Comparison of ENCODE assay signal across 11 cellular contexts in the genomic region with DNA sequence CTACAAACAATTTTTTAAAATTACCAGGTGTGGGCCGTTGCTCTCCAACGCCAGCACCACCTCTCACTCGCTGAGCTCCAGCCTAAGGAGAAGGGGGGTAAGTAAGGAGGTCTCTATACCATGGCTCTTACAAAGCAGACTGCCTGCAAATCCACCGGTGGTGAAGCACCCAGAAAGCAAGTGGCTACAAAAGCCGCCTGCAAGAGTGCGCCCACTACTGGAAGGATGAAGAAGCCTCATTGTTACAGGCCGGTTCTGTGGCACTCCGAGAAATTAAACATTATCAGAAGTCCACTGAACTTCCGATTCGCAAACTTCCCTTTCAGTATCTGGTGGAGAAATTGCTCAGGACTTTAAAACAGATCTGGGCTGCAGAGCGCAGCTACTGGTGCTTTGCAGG. TPM values are rescaled to one million over a fixed set of nuclear protein-coding genes. Genes with fewer than 3 reads are reported as not detected.
DNase-seq lines count a peak whose midpoint lies in the region; ATAC-seq, FAIRE-seq and TF ChIP-seq lines count a peak whose summit lies in the region.
"Had no signal": no experiment of that assay in that cellular context is flagged by ENCODE, and none has a peak within 500 bp of the region (broad histone marks: within the 10 kb centered on the region; RNA-seq: fewer than 3 reads in every experiment).

No MANE protein-coding gene starts in this region.

- H3K27me3 ChIP-seq in DOHH2 (ENCODE audit: control insufficient read depth, low read length) (no peaks in the 10 kb centered on the region), WERI-Rb-1 (ENCODE audit: insufficient read depth, low read depth, severe bottlenecking) (no peaks in the 10 kb centered on the region), keratinocyte (ENCODE audit: control insufficient read depth, extremely low read depth, insufficient read depth, low read length) (no peaks in the 10 kb centered on the region), upper lobe of left lung (no peaks in the 10 kb centered on the region)

- no peaks in the 10 kb centered on the region for H3K36me3 ChIP-seq in DOHH2 (ENCODE audit: control insufficient read depth, low read length)
- no peaks in the 10 kb centered on the region for H3K36me3 ChIP-seq in WERI-Rb-1
- no peaks in the 10 kb centered on the region for H3K36me3 ChIP-seq in keratinocyte (ENCODE audit: control insufficient read depth in 2 of 2, extremely low read depth in 1 of 2, insufficient read depth in 2 of 2, low read length in 2 of 2)
- H3K36me3 ChIP-seq in upper lobe of left lung = no peaks in the 10 kb centered on the region

- no peak for ATAC-seq in HG02798 (IDR thresholded peaks at IDR 0.05; ENCODE audit: poor library complexity, unreplicated experiment)
- no peak for ATAC-seq in HG03175 (IDR thresholded peaks at IDR 0.05; ENCODE audit: unreplicated experiment)
- no peak for ATAC-seq in upper lobe of left lung (ENCODE audit: low FRiP score in 2 of 2)

- H3K9me3 ChIP-seq in DOHH2 (ENCODE audit: control insufficient read depth, insufficient read depth, low read length) (no peaks in the 10 kb centered on the region; the same call in 1 of the 2 replicates), WERI-Rb-1 (ENCODE audit: severe bottlenecking) (no peaks in the 10 kb centered on the region), keratinocyte (ENCODE audit: control insufficient read depth, low read depth, low read length) (no peaks in the 10 kb centered on the region), upper lobe of left lung (no peaks in the 10 kb centered on the region)

- dilution Hi-C loops in keratinocyte (cut with MboI; ENCODE audit: extremely low pct_ligation_motif_present, low sequenced_read_pairs) = no loop called here

- CTCF ChIA-PET in HEK293T (lab: Yijun Ruan, JAX) = no interaction called here

- H3K79me2 ChIP-seq in DOHH2 (ENCODE audit: control insufficient read depth, low read length) = no peaks in the 10 kb centered on the region
- H3K79me2 ChIP-seq in keratinocyte (ENCODE audit: control insufficient read depth, insufficient read depth, low read length) = no peaks in the 10 kb centered on the region

- H3K4me3 ChIP-seq in DOHH2 (ENCODE audit: low read length) = no peak overlapping the region
- H3K4me3 ChIP-seq in WERI-Rb-1 (ENCODE audit: low read depth, low read length) = no peak overlapping the region
- no peak overlapping the region for H3K4me3 ChIP-seq in keratinocyte (ENCODE audit: control insufficient read depth in 2 of 3, extremely low read depth in 1 of 3, insufficient read depth in 2 of 3, low read depth in 1 of 3, low read length in 3 of 3)
- no peak overlapping the region for H3K4me3 ChIP-seq in upper lobe of left lung
- H3K4me3 ChIP-seq: SK-N-MC had no signal

- no peak overlapping the region for H2AFZ ChIP-seq in keratinocyte (ENCODE audit: control insufficient read depth, low read length)

- H4K20me1 ChIP-seq in DOHH2 (ENCODE audit: control insufficient read depth, insufficient read depth, low read depth, low read length) = no peaks in the 10 kb centered on the region
- H4K20me1 ChIP-seq in keratinocyte (ENCODE audit: control insufficient read depth, extremely low read depth, insufficient read depth, low read length) = no peaks in the 10 kb centered on the region

- no peak for TF ChIP-seq POLR2A in upper lobe of left lung (IDR thresholded peaks at IDR 0.05)

- DNase-seq in HEK293T (ENCODE audit: extremely low spot score) = peak; percentile 17
- DNase-seq in WERI-Rb-1 = no peak
- no peak for DNase-seq in keratinocyte (ENCODE audit: low read depth, low spot score)
- DNase-seq in COR-L47 (lab: John Stamatoyannopoulos, UW) = no peak
- no peak for DNase-seq in upper lobe of left lung
- DNase-seq: NCI-H1048 had no signal

- H3K4me2 ChIP-seq in DOHH2 (ENCODE audit: low read length) (no peak overlapping the region), keratinocyte (ENCODE audit: control insufficient read depth, extremely low read depth, insufficient read depth, low read depth, low read length) (no peak overlapping the region)

- H3K9me2 ChIP-seq in DOHH2 (replicated peaks; ENCODE audit: control insufficient read depth, low read length) = no peaks in the 10 kb centered on the region

- POLR2A ChIA-PET in HEK293T (lab: Yijun Ruan, JAX) = no interaction called here

- H3K27ac ChIP-seq in DOHH2 (ENCODE audit: low read depth, low read length) = no peak overlapping the region
- no peak overlapping the region for H3K27ac ChIP-seq in WERI-Rb-1
- H3K27ac ChIP-seq in keratinocyte (ENCODE audit: control insufficient read depth, insufficient read depth, low read length) = no peak overlapping the region
- no peak overlapping the region for H3K27ac ChIP-seq in upper lobe of left lung
- H3K27ac ChIP-seq: SK-N-MC had no signal

- H3K9ac ChIP-seq in keratinocyte (ENCODE audit: control insufficient read depth, extremely low read depth, insufficient read depth, low read length) = no peak overlapping the region

- no peaks in the 10 kb centered on the region; the same call in 1 of the 2 replicates for H3F3A ChIP-seq in DOHH2 (ENCODE audit: control insufficient read depth, insufficient read depth)

- TF ChIP-seq EP300 in upper lobe of left lung (IDR thresholded peaks at IDR 0.05) = no peak

- no peaks in the 10 kb centered on the region for H3K9me1 ChIP-seq in keratinocyte (ENCODE audit: control insufficient read depth, extremely low read depth, insufficient read depth, low read length)

- FAIRE-seq in keratinocyte (lab: Jason Lieb, UNC) = no peak
- FAIRE-seq: endometrium had no signal

- TF ChIP-seq CTCF in DOHH2 (IDR thresholded peaks at IDR 0.05; ENCODE audit: low read depth, low read length, poor library complexity, severe bottlenecking) (peak; percentile 40), WERI-Rb-1 (IDR thresholded peaks at IDR 0.05; ENCODE audit: low read depth, low read length) (0 out of 2 replicates have a peak, but pooled peaks have one; percentile 23), keratinocyte (optimal IDR thresholded peaks at IDR 0.05 in 1 of 3, IDR thresholded peaks at IDR 0.05 in 1 of 3, conservative IDR thresholded peaks at IDR 0.05 in 1 of 3; ENCODE audit: extremely low read depth in 1 of 3, insufficient read depth in 2 of 3, low read length in 3 of 3) (peak; percentile 17 to 46 (median 29)), upper lobe of left lung (IDR thresholded peaks at IDR 0.05) (no peak)

- WGBS in upper lobe of left lung, 2 donors = 60 to 61% methylated on average over 11 of the region's 11 CpGs

- H3K4me1 ChIP-seq in DOHH2 (ENCODE audit: control insufficient read depth, low read length) = peaks cover 9% of the 10 kb centered on the region
- no peaks in the 10 kb centered on the region for H3K4me1 ChIP-seq in keratinocyte (ENCODE audit: control insufficient read depth, extremely low read depth, insufficient read depth, low read length)
- H3K4me1 ChIP-seq in upper lobe of left lung = no peaks in the 10 kb centered on the region

TF ChIP-seq in HEK293T, 16 proteins besides CTCF, POLR2A, EP300 and RAD21:
- TF ChIP-seq NFRKB (IDR thresholded peaks at IDR 0.05) (no peak), ARNT (IDR thresholded peaks at IDR 0.05) (no peak), FOXA1 (IDR thresholded peaks at IDR 0.05) (no peak), HDGF (IDR thresholded peaks at IDR 0.05; ENCODE audit: borderline replicate concordance) (no peak), ZNF384 (IDR thresholded peaks at IDR 0.05) (no peak), ELF4 (IDR thresholded peaks at IDR 0.05) (no peak), L3MBTL2 (conservative IDR thresholded peaks at IDR 0.05) (no peak), FOXM1 (IDR thresholded peaks at IDR 0.05; ENCODE audit: borderline replicate concordance) (no peak), SP1 (IDR thresholded peaks at IDR 0.05) (no peak), BHLHE40 (IDR thresholded peaks at IDR 0.05; ENCODE audit: borderline replicate concordance) (no peak), CTBP1 (IDR thresholded peaks at IDR 0.05; ENCODE audit: borderline replicate concordance) (no peak), TARDBP (IDR thresholded peaks at IDR 0.05) (no peak), SUZ12 (IDR thresholded peaks at IDR 0.05) (no peak), FOXK2 (IDR thresholded peaks at IDR 0.05) (no peak), LEF1 (IDR thresholded peaks at IDR 0.05; ENCODE audit: borderline replicate concordance) (no peak)
- TF ChIP-seq, protein P1, sequence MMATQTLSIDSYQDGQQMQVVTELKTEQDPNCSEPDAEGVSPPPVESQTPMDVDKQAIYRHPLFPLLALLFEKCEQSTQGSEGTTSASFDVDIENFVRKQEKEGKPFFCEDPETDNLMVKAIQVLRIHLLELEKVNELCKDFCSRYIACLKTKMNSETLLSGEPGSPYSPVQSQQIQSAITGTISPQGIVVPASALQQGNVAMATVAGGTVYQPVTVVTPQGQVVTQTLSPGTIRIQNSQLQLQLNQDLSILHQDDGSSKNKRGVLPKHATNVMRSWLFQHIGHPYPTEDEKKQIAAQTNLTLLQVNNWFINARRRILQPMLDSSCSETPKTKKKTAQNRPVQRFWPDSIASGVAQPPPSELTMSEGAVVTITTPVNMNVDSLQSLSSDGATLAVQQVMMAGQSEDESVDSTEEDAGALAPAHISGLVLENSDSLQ (IDR thresholded peaks at IDR 0.05) = no peak

RNA-seq across cellular contexts. Expression of gene CDO1, which starts 46.0 kb away (rescaled TPM):
- not detected in 3 replicates for polyA plus RNA-seq in keratinocyte
- not detected for polyA plus RNA-seq in keratinocyte (2011; ENCODE audit: low read depth)
- polyA plus RNA-seq in keratinocyte (2011; cell fraction: cytosol; rRNA removed) = 0.04 TPM in 1 of 2 replicates, not detected in the other
- not detected in 2 replicates for polyA plus RNA-seq in keratinocyte (2011; cell fraction: nucleus; rRNA removed)
- not detected in 2 replicates for polyA plus RNA-seq in keratinocyte (2012; ENCODE audit: low replicate concordance)
- polyA minus RNA-seq in keratinocyte = 0.32 TPM in 1 of 3 replicates, not detected in the others
- polyA minus RNA-seq in keratinocyte (2011; cell fraction: cytosol; rRNA and poly(A)+ RNA removed) = not detected
- polyA minus RNA-seq in keratinocyte (2011; cell fraction: nucleus; rRNA and poly(A)+ RNA removed) = not detected in 2 replicates
- 10 to 100 TPM in 1 of 6 donors, 1 to 10 TPM in 5; 2.3 to 14.4 (median 6.9) TPM for total RNA-seq in upper lobe of left lung

Comparison
In these comparisons a context has a peak if more than half of its experiments do, and no peak if none do; other contexts are left out.
1. CTCF ChIP-seq: peak in DOHH2 (single experiment), WERI-Rb-1 (single experiment) and keratinocyte (3 of 3); none in upper lobe of left lung (0 of 6).